ENCODE assay signal across 19 cellular contexts in the genomic region with DNA sequence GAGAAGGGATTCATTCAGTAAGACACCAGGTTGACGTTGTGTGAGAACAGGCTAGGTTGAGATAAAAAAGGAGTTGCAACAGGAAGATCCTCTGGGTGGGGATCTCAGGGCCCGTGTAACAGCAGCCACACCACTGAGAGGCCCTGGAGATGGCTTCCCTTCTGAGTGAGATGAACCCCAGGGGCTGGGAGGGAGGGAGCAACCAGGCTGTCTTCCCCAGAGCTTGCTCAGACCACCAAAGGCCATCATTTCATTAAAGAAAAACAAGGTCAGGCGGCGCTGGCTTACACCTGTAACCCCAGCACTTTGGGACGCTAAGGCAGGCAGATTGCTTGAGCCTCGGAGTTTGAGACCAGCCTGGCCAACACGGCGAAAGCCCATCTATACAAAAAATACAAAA.
A peak's percentile ranks its signal among the peaks of the same experiment; 100 is the strongest.
DNase-seq lines count a peak whose midpoint lies in the region; ATAC-seq and TF ChIP-seq lines count a peak whose summit lies in the region.
"Had no signal": no experiment of that assay in that cellular context is flagged by ENCODE, and none has a peak within 500 bp of the region (broad histone marks: within the 10 kb centered on the region; RNA-seq: fewer than 3 reads in every experiment).

No MANE protein-coding gene starts in this region.

- POLR2A ChIA-PET in MCF 10A (lab: Yijun Ruan, JAX), result no interaction called here

- TF ChIP-seq CTCF in breast epithelium (IDR thresholded peaks at IDR 0.05) (no peak), MCF 10A (IDR thresholded peaks at IDR 0.05; ENCODE audit: unreplicated experiment) (no peak), gastrocnemius medialis (IDR thresholded peaks at IDR 0.05 in 4 of 5, conservative IDR thresholded peaks at IDR 0.05 in 1 of 5) (no peak), uterus (IDR thresholded peaks at IDR 0.05) (no peak)

- no peak for TF ChIP-seq POLR2A in breast epithelium (IDR thresholded peaks at IDR 0.05)
- TF ChIP-seq POLR2A in gastrocnemius medialis (IDR thresholded peaks at IDR 0.05), result no peak
- TF ChIP-seq POLR2A in uterus (IDR thresholded peaks at IDR 0.05), result no peak

- intact Hi-C loops in breast epithelium (cut with DNase I; ENCODE audit: low total_unique reads) (no loop called here), MCF 10A (cut with micrococcal nuclease) (no loop called here), left ventricle myocardium superior (cut with micrococcal nuclease) (no loop called here), gastrocnemius medialis (cut with DNase I; ENCODE audit: low total_unique reads) (loop anchor here (5.0 to 10.0 kb wide), 2 partner anchors 227 to 331 kb away; no protein-coding TSS in a partner anchor), uterus (cut with DNase I; ENCODE audit: low total_unique reads) (loop anchor here (10.0 kb wide), 1 partner anchor 59 kb away; no protein-coding TSS in a partner anchor)

- H3K9me3 Mint-ChIP-seq in MCF 10A (ENCODE audit: unreplicated experiment), result peaks cover 22% of the 10 kb centered on the region

- H3K9me3 ChIP-seq in breast epithelium, result no peaks in the 10 kb centered on the region
- no peaks in the 10 kb centered on the region for H3K9me3 ChIP-seq in gastrocnemius medialis
- H3K9me3 ChIP-seq in uterus, result no peaks in the 10 kb centered on the region
- H3K9me3 ChIP-seq: BE2C had no signal

- H3K27me3 Mint-ChIP-seq in MCF 10A (ENCODE audit: insufficient read depth, unreplicated experiment), result no peaks in the 10 kb centered on the region

- no peak for DNase-seq in breast epithelium (ENCODE audit: low spot score in 2 of 2)
- DNase-seq in MCF 10A (ENCODE audit: unreplicated experiment), result no peak
- no peak for DNase-seq in left ventricle myocardium superior
- no peak for DNase-seq in gastrocnemius medialis
- no peak for DNase-seq in uterus
- DNase-seq in DMS79 treated with DMSO at 0.1 percent for 48 hours (lab: John Stamatoyannopoulos, UW), result no peak
- no peak for DNase-seq in DMS153 treated with DMSO at 0.1 percent for 48 hours (lab: John Stamatoyannopoulos, UW; ENCODE audit: unreplicated experiment)
- DNase-seq: BE2C; CD4-positive, alpha-beta T cell; DMS79; GM23248; KBM-7; NCI-H1436 treated with DMSO at 0.1 percent for 48 hours; NCI-H2081 treated with DMSO at 0.1 percent for 48 hours; NCI-H510A treated with DMSO at 0.1 percent for 48 hours; NCI-H82; PC-9 had no signal

- H3K4me1 ChIP-seq in breast epithelium (peaks cover 0 to 2% of the 10 kb centered on the region in 2 donors), gastrocnemius medialis (peaks cover 61 to 75% of the 10 kb centered on the region in 2 donors), uterus (no peaks in the 10 kb centered on the region)
- H3K4me1 ChIP-seq: BE2C had no signal

- ATAC-seq in left ventricle myocardium superior, result peak; percentile 25
- ATAC-seq in gastrocnemius medialis, result peak in 1 of 2 donors; percentile 11
- no peak for ATAC-seq in HG02798 (IDR thresholded peaks at IDR 0.05; ENCODE audit: poor library complexity, unreplicated experiment)

- no peak overlapping the region for H3K4me3 Mint-ChIP-seq in MCF 10A (ENCODE audit: unreplicated experiment)
- H3K4me3 Mint-ChIP-seq: CD4-positive, alpha-beta T cell had no signal

- peak overlapping the region; percentile 26 to 68 for H3K27ac ChIP-seq in breast epithelium
- peak overlapping the region; percentile 79 to 87 (median 81) for H3K27ac ChIP-seq in gastrocnemius medialis
- H3K27ac ChIP-seq in uterus, result peak overlapping the region; percentile 20 to 43
- H3K27ac ChIP-seq: 22Rv1, GM23248, PC-9 had no signal

- in situ Hi-C loops in gastrocnemius medialis (cut with MboI; ENCODE audit: low sequenced_read_pairs in 4 of 4), result no loop called here

- H3K27me3 ChIP-seq in breast epithelium, result no peaks in the 10 kb centered on the region
- no peaks in the 10 kb centered on the region for H3K27me3 ChIP-seq in gastrocnemius medialis
- no peaks in the 10 kb centered on the region for H3K27me3 ChIP-seq in uterus
- H3K27me3 ChIP-seq: BE2C had no signal

- no peak overlapping the region for H3K4me3 ChIP-seq in breast epithelium
- no peak overlapping the region for H3K4me3 ChIP-seq in gastrocnemius medialis
- no peak overlapping the region for H3K4me3 ChIP-seq in uterus
- H3K4me3 ChIP-seq: GM23248, PC-9 had no signal

- no TSS peak for BruUV-seq in MCF 10A (replicated peaks; lab: Mats Ljungman, UMichigan)

- no peaks in the 10 kb centered on the region for H3K36me3 ChIP-seq in breast epithelium
- no peaks in the 10 kb centered on the region for H3K36me3 ChIP-seq in gastrocnemius medialis
- H3K36me3 ChIP-seq in uterus, result no peaks in the 10 kb centered on the region
- H3K36me3 ChIP-seq: BE2C had no signal

- CTCF ChIA-PET in MCF 10A (lab: Yijun Ruan, JAX), result no interaction called here

- no peaks in the 10 kb centered on the region for H3K36me3 Mint-ChIP-seq in MCF 10A (ENCODE audit: insufficient read depth, unreplicated experiment)

- no peaks in the 10 kb centered on the region for H3K4me1 Mint-ChIP-seq in MCF 10A (ENCODE audit: insufficient read depth, unreplicated experiment)

- no peak overlapping the region for H3K27ac Mint-ChIP-seq in MCF 10A (ENCODE audit: low read depth, unreplicated experiment)
- H3K27ac Mint-ChIP-seq: CD4-positive, alpha-beta T cell had no signal

Comparison
In these comparisons a context has a peak if more than half of its experiments do, and no peak if none do; other contexts are left out.
1. intact Hi-C loops: an anchor here in gastrocnemius medialis (5.0 to 10.0 kb wide) and uterus (10.0 kb wide); none called in breast epithelium, MCF 10A and left ventricle myocardium superior.